ENCODE assay signal across 22 cellular contexts in genomic region chrX:151167791-151168345, GRCh38. TPM values are rescaled to one million over a fixed set of nuclear protein-coding genes. Genes with fewer than 3 reads are reported as not detected.
"Had no signal": no experiment of that assay in that cellular context is flagged by ENCODE, and none has a peak within 500 bp of the region (broad histone marks: within the 10 kb centered on the region; RNA-seq: fewer than 3 reads in every experiment).

No MANE protein-coding gene starts in this region.

- H3K4me1 Mint-ChIP-seq: endodermal cell, naive B cell, nephron had no signal

- H3K79me2 ChIP-seq: hepatocyte had no signal

- H3K4me3 Mint-ChIP-seq: endodermal cell, naive B cell, nephron had no signal

- H3K27ac ChIP-seq: hepatocyte, pancreas had no signal

- H3K9me3 ChIP-seq: pancreas had no signal

- H2AFZ ChIP-seq: hepatocyte had no signal

- H3K36me3 ChIP-seq: pancreas had no signal

- H3K4me3 ChIP-seq: hepatocyte, lung, pancreas had no signal

- ATAC-seq: left colon, left ventricle myocardium superior, pancreas, right cardiac atrium had no signal

- H3K4me2 ChIP-seq: hepatocyte had no signal

- DNase-seq: effector CD4-positive, alpha-beta T cell; endodermal cell; foreskin melanocyte; head of caudate nucleus; left colon; left ventricle myocardium superior; mesenchymal stem cell; naive B cell; occipital lobe; pancreas; right cardiac atrium; small intestine; stimulated activated CD4-positive, alpha-beta T cell treated with anti-CD3 and anti-CD28 coated beads, Interleukin-12 subunit alpha, Interleukin-12 subunit beta, amount 100 ng/mL, for 4 hours; stimulated activated naive CD4-positive, alpha-beta T cell; trophoblast cell had no signal

- H3K4me1 ChIP-seq: pancreas had no signal

- H3K27ac Mint-ChIP-seq: endodermal cell, naive B cell, nephron, progenitor cell of endocrine pancreas had no signal

RNA-seq across cellular contexts. Expression of gene GPR50, which starts 8.5 kb away (rescaled TPM):
- total RNA-seq: dermis microvascular lymphatic vessel endothelial cell, endothelial cell of umbilical vein, hepatocyte, kidney epithelial cell, left colon, left ventricle myocardium superior, lung, occipital lobe, pancreas, right cardiac atrium had no signal
